In genomic region chr6:27293436-27294152, GRCh38 we compare ENCODE assay signal across 10 cellular contexts. TPM values are rescaled to one million over a fixed set of nuclear protein-coding genes. Genes with fewer than 3 reads are reported as not detected.
DNase-seq lines count a peak whose midpoint lies in the region; TF ChIP-seq lines count a peak whose summit lies in the region.
"Had no signal": no experiment of that assay in that cellular context is flagged by ENCODE, and none has a peak within 500 bp of the region (broad histone marks: within the 10 kb centered on the region; RNA-seq: fewer than 3 reads in every experiment).

No MANE protein-coding gene starts in this region.

- peaks cover 4% of the 10 kb centered on the region for H3K9me3 Mint-ChIP-seq in chondrocyte (ENCODE audit: low read depth)

- H3K36me3 Mint-ChIP-seq in chondrocyte (ENCODE audit: low read depth): no peaks in the 10 kb centered on the region

- peaks cover 100% of the 10 kb centered on the region for H3K27me3 ChIP-seq in neural cell (ENCODE audit: insufficient read depth, low read depth, low read length)

- H3K4me2 ChIP-seq in neural cell (ENCODE audit: low read length): no peak overlapping the region
- no peak overlapping the region for H3K4me2 ChIP-seq in OCI-LY7 (ENCODE audit: low read length)

- H3K79me2 ChIP-seq in neural cell (replicated peaks; ENCODE audit: insufficient read depth, low read length) (no peaks in the 10 kb centered on the region), OCI-LY7 (ENCODE audit: insufficient read depth, low read depth, low read length) (no peaks in the 10 kb centered on the region)

- no peak overlapping the region for H3K27ac ChIP-seq in neural cell (ENCODE audit: low read length)
- no peak overlapping the region for H3K27ac ChIP-seq in OCI-LY7 (ENCODE audit: low read depth, low read length, poor library complexity, severe bottlenecking)

- no peaks in the 10 kb centered on the region for H3F3A ChIP-seq in neural cell (ENCODE audit: insufficient read depth, low read length, poor library complexity, severe bottlenecking)

- POLR2A ChIA-PET in OCI-LY7 (lab: Charles Lee): interaction anchor here (0.7 kb wide), 1 partner anchor 316 kb away, joined by 5 read pairs; no protein-coding TSS in a partner anchor

- no peaks in the 10 kb centered on the region for H3K4me1 ChIP-seq in OCI-LY7 (ENCODE audit: insufficient read depth, low read length, poor library complexity, severe bottlenecking)

- H3K36me3 ChIP-seq in neural cell (ENCODE audit: insufficient read depth, low read length) (no peaks in the 10 kb centered on the region), OCI-LY7 (ENCODE audit: insufficient read depth, low read length) (no peaks in the 10 kb centered on the region)

- TF ChIP-seq CTCF in chondrocyte (IDR thresholded peaks at IDR 0.05) (no peak), neural cell (IDR thresholded peaks at IDR 0.05; ENCODE audit: poor library complexity, severe bottlenecking) (no peak), OCI-LY7 (conservative IDR thresholded peaks at IDR 0.05; ENCODE audit: low read length) (no peak)

- intact Hi-C loops in OCI-LY7 (cut with micrococcal nuclease; ENCODE audit: unreplicated experiment): no loop called here

- H3K27me3 Mint-ChIP-seq in chondrocyte (ENCODE audit: low read depth): peaks cover 35% of the 10 kb centered on the region

- no peak overlapping the region for H2AFZ ChIP-seq in neural cell (ENCODE audit: low read depth, low read length)
- no peak overlapping the region for H2AFZ ChIP-seq in OCI-LY7 (ENCODE audit: low read length)

- no peaks in the 10 kb centered on the region for H3K9me2 ChIP-seq in neural cell (ENCODE audit: insufficient read depth, low read length)
- H3K9me2 ChIP-seq in OCI-LY7 (ENCODE audit: insufficient read depth, low read length): no peaks in the 10 kb centered on the region

- H3K9ac ChIP-seq in neural cell (ENCODE audit: low read length): no peak overlapping the region

- H3K4me3 ChIP-seq in neural cell (ENCODE audit: low read length) (no peak overlapping the region), OCI-LY7 (ENCODE audit: low read depth, low read length, poor library complexity, severe bottlenecking) (no peak overlapping the region)

- H3K4me1 Mint-ChIP-seq in chondrocyte (ENCODE audit: low read depth): peaks cover 61% of the 10 kb centered on the region

- H3K9me3 ChIP-seq in neural cell (ENCODE audit: low read length) (peaks cover 25% of the 10 kb centered on the region), OCI-LY7 (ENCODE audit: low read length) (no peaks in the 10 kb centered on the region)

- no peak for TF ChIP-seq EP300 in neural cell (conservative IDR thresholded peaks at IDR 0.05; ENCODE audit: poor library complexity, severe bottlenecking)

- H3K4me3 Mint-ChIP-seq in chondrocyte (ENCODE audit: unreplicated experiment): peak overlapping the region; percentile 47

- H3K27ac Mint-ChIP-seq in chondrocyte (ENCODE audit: unreplicated experiment): no peak overlapping the region

- no peak for TF ChIP-seq RAD21 in neural cell (conservative IDR thresholded peaks at IDR 0.05)

- DNase-seq in NCI-H82 (lab: John Stamatoyannopoulos, UW) (peak; percentile 54), NCI-H82 treated with DMSO at 0.1 percent for 48 hours (lab: John Stamatoyannopoulos, UW; ENCODE audit: unreplicated experiment) (no peak), NCI-H2227 treated with DMSO at 0.1 percent for 48 hours (lab: John Stamatoyannopoulos, UW) (peak; percentile 60), chondrocyte (ENCODE audit: low spot score) (no peak), OCI-LY7 (ENCODE audit: low spot score) (no peak), NCI-H1048 (lab: John Stamatoyannopoulos, UW) (no peak)
- no peak for DNase-seq in stimulated activated CD4-positive, alpha-beta T cell treated with anti-CD3 and anti-CD28 coated beads, Interleukin-4, amount 100 ng/mL, for 4 hours

- H4K20me1 ChIP-seq in neural cell (ENCODE audit: insufficient read depth) (no peaks in the 10 kb centered on the region), OCI-LY7 (ENCODE audit: insufficient read depth, low read length) (no peaks in the 10 kb centered on the region)

- CTCF ChIA-PET in OCI-LY7 (lab: Charles Lee; ENCODE audit: unreplicated experiment): no interaction called here

- BruUV-seq in OCI-LY7 (replicated peaks; lab: Mats Ljungman, UMichigan): no TSS peak

TF ChIP-seq in neural cell, 6 proteins besides CTCF, POLR2A, EP300 and RAD21:
- TF ChIP-seq REST (IDR thresholded peaks at IDR 0.05; ENCODE audit: borderline replicate concordance) (no peak), POLR2AphosphoS5 (IDR thresholded peaks at IDR 0.05) (peak; percentile 58)

RNA-seq across cellular contexts. Expression of gene POM121L2, which starts 18.5 kb away (rescaled TPM):
- total RNA-seq in chondrocyte (not detected in 3 replicates), OCI-LY7 (2022) (not detected in 2 replicates)
- not detected in 2 replicates for polyA plus RNA-seq in neural cell
- polyA minus RNA-seq in neural cell: not detected in 2 replicates
- not detected in 2 replicates for total RNA-seq in OCI-LY7 (2014; rRNA removed; shearing (Covaris generic))
- total RNA-seq: pulmonary artery endothelial cell had no signal
- polyA plus RNA-seq: esophagus had no signal

RNA-seq across cellular contexts. Expression of gene PRSS16, which starts 46.1 kb away (rescaled TPM):
- total RNA-seq in chondrocyte (1.1 to 1.8 TPM (median 1.7 TPM) in 3 replicates), OCI-LY7 (2022) (12.0 and 13.3 TPM in 2 replicates)
- not detected in 2 replicates for polyA plus RNA-seq in neural cell
- polyA minus RNA-seq in neural cell: 0.58 TPM in 1 of 2 replicates, not detected in the other
- total RNA-seq in OCI-LY7 (2014; rRNA removed; shearing (Covaris generic)): 4.6 and 6.9 TPM in 2 replicates
- total RNA-seq: pulmonary artery endothelial cell had no signal

Comparison
In these comparisons a context has a peak if more than half of its experiments do, and no peak if none do; other contexts are left out.
1. DNase-seq: peak in NCI-H82 (single experiment) and NCI-H2227 treated with DMSO at 0.1 percent for 48 hours (single experiment); none in NCI-H82 treated with DMSO at 0.1 percent for 48 hours (single experiment), chondrocyte (single experiment), OCI-LY7 (single experiment), stimulated activated CD4-positive, alpha-beta T cell treated with anti-CD3 and anti-CD28 coated beads, Interleukin-4, amount 100 ng/mL, for 4 hours (0 of 2) and NCI-H1048 (single experiment).